ENCODE assay signal across 25 cellular contexts in the genomic region with DNA sequence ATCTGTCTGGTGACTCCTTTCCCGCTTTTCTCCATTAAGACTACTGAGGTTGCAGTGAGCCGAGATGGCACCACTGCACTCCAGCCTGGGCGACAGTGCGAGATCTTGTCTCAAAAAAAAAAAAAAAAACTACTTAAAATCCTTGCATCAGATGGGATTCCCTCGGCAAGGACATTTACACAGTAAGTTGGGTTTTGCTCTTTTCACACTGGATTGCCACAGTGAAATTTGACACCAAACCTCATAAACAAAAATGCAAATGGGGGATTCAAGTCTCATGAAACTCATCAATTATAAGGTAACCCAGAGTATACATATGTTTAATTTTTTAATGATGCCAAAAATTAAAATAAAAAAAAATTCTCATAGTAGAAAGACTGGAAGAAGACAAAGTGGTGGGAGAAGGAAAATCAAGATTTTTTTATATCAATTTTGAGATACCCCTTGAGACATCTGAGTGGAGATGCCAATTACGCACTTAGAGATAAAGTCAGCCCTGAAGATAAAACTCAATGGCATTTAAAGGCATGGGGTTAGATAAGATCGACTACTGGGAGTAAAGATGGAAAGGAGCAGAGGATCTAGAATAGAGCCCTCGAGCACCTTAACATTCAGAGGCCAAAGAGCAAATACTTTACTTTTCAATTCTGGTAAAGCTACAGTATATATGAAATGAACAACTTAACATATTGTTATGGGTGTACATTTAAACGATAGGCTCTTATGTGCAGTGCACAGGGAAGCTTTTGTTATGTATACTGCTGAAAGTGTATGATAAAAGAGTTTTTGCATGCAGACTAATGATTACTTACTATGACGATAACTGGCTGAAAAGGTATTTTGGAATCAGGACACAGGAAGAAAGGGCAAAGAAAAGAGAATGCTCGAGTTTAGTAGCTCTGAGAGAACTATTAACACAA.
"Had no signal": no experiment of that assay in that cellular context is flagged by ENCODE, and none has a peak within 500 bp of the region (broad histone marks: within the 10 kb centered on the region; RNA-seq: fewer than 3 reads in every experiment).

No MANE protein-coding gene starts in this region.

- H3K4me1 Mint-ChIP-seq: stimulated activated effector memory CD8-positive, alpha-beta T cell treated with anti-CD3 and anti-CD28 coated beads, Interleukin-12 subunit alpha, Interleukin-12 subunit beta, amount 100 ng/mL, for 72 hours had no signal

- H3K4me3 ChIP-seq: esophagus muscularis mucosa, heart right ventricle, left lung, ovary, psoas muscle, sigmoid colon, stomach, thyroid gland, vagina had no signal

- H3K4me3 Mint-ChIP-seq: dendritic cell treated with granulocyte-macrophage colony-stimulating factor and Interleukin-4, amounts not matched to agents 40 ng/mL and 50 ng/mL, for 4 days; naive thymus-derived CD8-positive, alpha-beta T cell; stimulated activated effector memory CD8-positive, alpha-beta T cell treated with anti-CD3 and anti-CD28 coated beads, Interleukin-12 subunit alpha, Interleukin-12 subunit beta, amount 100 ng/mL, for 72 hours had no signal

- H3K36me3 ChIP-seq: ovary had no signal

- ATAC-seq: heart right ventricle; left cardiac atrium; left lung; naive thymus-derived CD8-positive, alpha-beta T cell; psoas muscle; right cardiac atrium; stimulated activated effector memory CD8-positive, alpha-beta T cell treated with anti-CD3 and anti-CD28 coated beads, Interleukin-12 subunit alpha, Interleukin-12 subunit beta, amount 100 ng/mL, for 72 hours had no signal

- H3K9me3 ChIP-seq: ovary, psoas muscle, sigmoid colon, thyroid gland, vagina had no signal

- H3K27ac ChIP-seq: esophagus muscularis mucosa, heart right ventricle, left lung, ovary, psoas muscle, sigmoid colon, stomach, thyroid gland, vagina had no signal

- H3K27me3 ChIP-seq: esophagus muscularis mucosa, heart right ventricle, left lung, ovary, sigmoid colon, stomach, thyroid gland, vagina had no signal

- H3K27me3 Mint-ChIP-seq: dendritic cell treated with granulocyte-macrophage colony-stimulating factor and Interleukin-4, amounts not matched to agents 40 ng/mL and 50 ng/mL, for 4 days; naive thymus-derived CD8-positive, alpha-beta T cell had no signal

- DNase-seq: effector CD8-positive, alpha-beta T cell; foreskin melanocyte; glutamatergic neuron; heart right ventricle; hippocampal formation; left cardiac atrium; left lung; mesenchymal stem cell; midbrain; naive thymus-derived CD8-positive, alpha-beta T cell; occipital lobe; ovary; posterior cingulate gyrus; psoas muscle; right cardiac atrium; sigmoid colon; stimulated activated CD4-positive, alpha-beta T cell treated with anti-CD3 and anti-CD28 coated beads, Interleukin-2, amount 100 ng/mL, for 24 hours; stimulated activated CD4-positive, alpha-beta T cell treated with anti-CD3 and anti-CD28 coated beads, Interleukin-4, amount 100 ng/mL, for 24 hours; stimulated activated naive CD4-positive, alpha-beta T cell treated with Interleukin-2 at 50 U/mL for 16 hours; stomach; thyroid gland had no signal

- H3K4me1 ChIP-seq: esophagus muscularis mucosa, heart right ventricle, left lung, psoas muscle, sigmoid colon, stomach, thyroid gland, vagina had no signal

- H3K27ac Mint-ChIP-seq: dendritic cell treated with granulocyte-macrophage colony-stimulating factor and Interleukin-4, amounts not matched to agents 40 ng/mL and 50 ng/mL, for 4 days; stimulated activated effector memory CD8-positive, alpha-beta T cell treated with anti-CD3 and anti-CD28 coated beads, Interleukin-12 subunit alpha, Interleukin-12 subunit beta, amount 100 ng/mL, for 72 hours had no signal

- H3K9me3 Mint-ChIP-seq: dendritic cell treated with granulocyte-macrophage colony-stimulating factor and Interleukin-4, amounts not matched to agents 40 ng/mL and 50 ng/mL, for 4 days; naive thymus-derived CD8-positive, alpha-beta T cell; stimulated activated effector memory CD8-positive, alpha-beta T cell treated with anti-CD3 and anti-CD28 coated beads, Interleukin-12 subunit alpha, Interleukin-12 subunit beta, amount 100 ng/mL, for 72 hours had no signal
